ENCODE assay signal across 11 cellular contexts in genomic region chr12:6771091-6771495, GRCh38. TPM values are rescaled to one million over a fixed set of nuclear protein-coding genes. Genes with fewer than 3 reads are reported as not detected.
DNase-seq lines count a peak whose midpoint lies in the region; ATAC-seq and TF ChIP-seq lines count a peak whose summit lies in the region.
"Had no signal": no experiment of that assay in that cellular context is flagged by ENCODE, and none has a peak within 500 bp of the region (broad histone marks: within the 10 kb centered on the region; RNA-seq: fewer than 3 reads in every experiment).

No MANE protein-coding gene starts in this region.

- H3K36me3 Mint-ChIP-seq in activated naive CD4-positive, alpha-beta T cell treated with anti-CD3 and anti-CD28 coated beads for 36 hours (ENCODE audit: low read depth), result peaks cover 3% of the 10 kb centered on the region
- H3K36me3 Mint-ChIP-seq in WTC11 (peaks cover 13% of the 10 kb centered on the region), glutamatergic neuron (ENCODE audit: unreplicated experiment) (peaks cover 11% of the 10 kb centered on the region), type B pancreatic cell (peaks cover 21% of the 10 kb centered on the region)

- TF ChIP-seq CTCF in WTC11 (IDR thresholded peaks at IDR 0.05), result no peak
- no peak for TF ChIP-seq CTCF in glutamatergic neuron (IDR thresholded peaks at IDR 0.05; ENCODE audit: partially characterized antibody, unreplicated experiment)
- no peak for TF ChIP-seq CTCF in type B pancreatic cell (conservative IDR thresholded peaks at IDR 0.05)

- no peak for DNase-seq in activated naive CD4-positive, alpha-beta T cell treated with anti-CD3 and anti-CD28 coated beads for 36 hours
- no peak for DNase-seq in activated naive CD4-positive, alpha-beta T cell treated with anti-CD3 and anti-CD28 coated beads, Interleukin-2, amount 50 U/mL, for 16 hours
- DNase-seq in WTC11 (ENCODE audit: low spot score) (no peak), glutamatergic neuron (no peak), type B pancreatic cell (ENCODE audit: extremely low spot score, unreplicated experiment) (no peak), DMS 273 treated with DMSO at 0.1 percent for 48 hours (lab: John Stamatoyannopoulos, UW) (no peak)
- DNase-seq: activated CD8-positive, alpha-beta memory T cell treated with anti-CD3 and anti-CD28 coated beads for 24 hours; BE2C; NCI-H1105 had no signal

- peaks cover 59% of the 10 kb centered on the region for H3K4me1 Mint-ChIP-seq in activated naive CD4-positive, alpha-beta T cell treated with anti-CD3 and anti-CD28 coated beads for 36 hours (ENCODE audit: low read depth)
- H3K4me1 Mint-ChIP-seq in WTC11 (peaks cover 61% of the 10 kb centered on the region), glutamatergic neuron (ENCODE audit: low read depth, unreplicated experiment) (peaks cover 9% of the 10 kb centered on the region), type B pancreatic cell (ENCODE audit: unreplicated experiment) (peaks cover 29% of the 10 kb centered on the region)

- peak overlapping the region; percentile 88 for H3K27ac Mint-ChIP-seq in activated naive CD4-positive, alpha-beta T cell treated with anti-CD3 and anti-CD28 coated beads for 36 hours
- peak overlapping the region; percentile 76 for H3K27ac Mint-ChIP-seq in WTC11
- H3K27ac Mint-ChIP-seq in glutamatergic neuron (ENCODE audit: unreplicated experiment), result no peak overlapping the region
- peak overlapping the region; percentile 51 for H3K27ac Mint-ChIP-seq in type B pancreatic cell

- POLR2A ChIA-PET in WTC11 (lab: Charles Lee), result interaction anchor here (1.0 to 1.5 kb wide), 3 partner anchors 25 to 175 kb away, joined by 3 to 4 read pairs (median 3); no protein-coding TSS in a partner anchor

- H3K27me3 Mint-ChIP-seq in activated naive CD4-positive, alpha-beta T cell treated with anti-CD3 and anti-CD28 coated beads for 36 hours (ENCODE audit: low read depth), result peaks cover 14% of the 10 kb centered on the region
- H3K27me3 Mint-ChIP-seq in WTC11 (ENCODE audit: low read depth), result peaks cover 43% of the 10 kb centered on the region
- H3K27me3 Mint-ChIP-seq in glutamatergic neuron (ENCODE audit: unreplicated experiment), result peaks cover 37% of the 10 kb centered on the region
- H3K27me3 Mint-ChIP-seq in type B pancreatic cell, result peaks cover 53% of the 10 kb centered on the region

- intact Hi-C loops in activated naive CD4-positive, alpha-beta T cell treated with anti-CD3 and anti-CD28 coated beads for 36 hours (cut with micrococcal nuclease), result loop anchor here (1.0 to 5.0 kb wide), 2 partner anchors 9 to 186 kb away; no protein-coding TSS in a partner anchor

- no peaks in the 10 kb centered on the region for H3K9me3 Mint-ChIP-seq in activated naive CD4-positive, alpha-beta T cell treated with anti-CD3 and anti-CD28 coated beads for 36 hours
- H3K9me3 Mint-ChIP-seq in WTC11 (no peaks in the 10 kb centered on the region), glutamatergic neuron (ENCODE audit: unreplicated experiment) (peaks cover 33% of the 10 kb centered on the region), type B pancreatic cell (no peaks in the 10 kb centered on the region)

- no peak for ATAC-seq in WTC11
- no peak for ATAC-seq in HG03097 (IDR thresholded peaks at IDR 0.05; ENCODE audit: low FRiP score, unreplicated experiment)
- no peak for ATAC-seq in GM21447 (IDR thresholded peaks at IDR 0.05; ENCODE audit: unreplicated experiment)

- CTCF ChIA-PET in activated naive CD4-positive, alpha-beta T cell treated with anti-CD3 and anti-CD28 coated beads for 36 hours (lab: Charles Lee), result interaction anchor here (0.7 to 6.3 kb wide), 5 partner anchors 10 to 64 kb away, joined by 3 to 39 read pairs (median 7); partner anchors contain the start of genes CD4 and MLF2
- CTCF ChIA-PET in WTC11 (lab: Charles Lee), result interaction anchor here (1.1 to 10.5 kb wide), 7 partner anchors 7 to 233 kb away, joined by 3 to 234 read pairs (median 4); partner anchors contain the start of genes COPS7A, MLF2 and P3H3

- no peak overlapping the region for H3K4me3 Mint-ChIP-seq in activated naive CD4-positive, alpha-beta T cell treated with anti-CD3 and anti-CD28 coated beads for 36 hours
- H3K4me3 Mint-ChIP-seq in WTC11 (no peak overlapping the region), glutamatergic neuron (ENCODE audit: unreplicated experiment) (peak overlapping the region; percentile 42), type B pancreatic cell (peak overlapping the region; percentile 40)

TF ChIP-seq in WTC11, 78 proteins besides CTCF, POLR2A, EP300 and RAD21:
- TF ChIP-seq ELF4 (CRISPR knock-in tag; IDR thresholded peaks at IDR 0.05; ENCODE audit: low read depth) (no peak), ZNF671 (CRISPR knock-in tag; IDR thresholded peaks at IDR 0.05) (no peak), NR2C2 (CRISPR knock-in tag; IDR thresholded peaks at IDR 0.05) (no peak), SP1 (CRISPR knock-in tag; conservative IDR thresholded peaks at IDR 0.05) (no peak), MXD4 (CRISPR knock-in tag; IDR thresholded peaks at IDR 0.05; ENCODE audit: borderline replicate concordance) (no peak), ZNF532 (CRISPR knock-in tag; IDR thresholded peaks at IDR 0.05; ENCODE audit: borderline replicate concordance) (no peak)

RNA-seq across cellular contexts. Expression of gene LAG3, which starts 1.2 kb away (rescaled TPM):
- 10 to 100 TPM; 22.8 to 25.1 TPM for total RNA-seq in activated naive CD4-positive, alpha-beta T cell treated with anti-CD3 and anti-CD28 coated beads for 36 hours
- total RNA-seq in WTC11 (2021) (2.4 to 2.6 TPM (median 2.6 TPM) in 3 replicates), glutamatergic neuron (ENCODE audit: unreplicated experiment) (7.3 TPM), type B pancreatic cell (ENCODE audit: low replicate concordance) (0.52 and 2.6 TPM in 2 replicates)

RNA-seq across cellular contexts. Expression of gene PTMS, which starts 4.9 kb away (rescaled TPM):
- 10 to 100 TPM; 35.1 to 44.2 TPM for total RNA-seq in activated naive CD4-positive, alpha-beta T cell treated with anti-CD3 and anti-CD28 coated beads for 36 hours
- total RNA-seq in WTC11 (2021) (370 to 539 TPM (median 525 TPM) in 3 replicates), glutamatergic neuron (ENCODE audit: unreplicated experiment) (966 TPM), type B pancreatic cell (ENCODE audit: low replicate concordance) (191 and 395 TPM in 2 replicates)

RNA-seq across cellular contexts. Expression of gene MLF2, which starts 18.2 kb away (rescaled TPM):
- total RNA-seq in activated naive CD4-positive, alpha-beta T cell treated with anti-CD3 and anti-CD28 coated beads for 36 hours, result 100 to 1,000 TPM; 140 to 143 TPM
- total RNA-seq in WTC11 (2021) (226 to 236 TPM (median 229 TPM) in 3 replicates), glutamatergic neuron (ENCODE audit: unreplicated experiment) (228 TPM), type B pancreatic cell (ENCODE audit: low replicate concordance) (187 and 371 TPM in 2 replicates)

RNA-seq across cellular contexts. Expression of gene CD4, which starts 18.2 kb away (rescaled TPM):
- total RNA-seq in activated naive CD4-positive, alpha-beta T cell treated with anti-CD3 and anti-CD28 coated beads for 36 hours, result 100 to 1,000 TPM; 155 to 161 TPM
- 2.5 to 3.3 TPM (median 2.7 TPM) in 3 replicates for total RNA-seq in WTC11 (2021)
- 0.17 TPM for total RNA-seq in glutamatergic neuron (ENCODE audit: unreplicated experiment)
- total RNA-seq in type B pancreatic cell (ENCODE audit: low replicate concordance), result 0.64 and 0.65 TPM in 2 replicates

RNA-seq across cellular contexts. Expression of gene COPS7A, which starts 47.2 kb away (rescaled TPM):
- 10 to 100 TPM; 43.0 to 47.8 TPM for total RNA-seq in activated naive CD4-positive, alpha-beta T cell treated with anti-CD3 and anti-CD28 coated beads for 36 hours
- 41.2 to 43.8 TPM (median 41.4 TPM) in 3 replicates for total RNA-seq in WTC11 (2021)
- total RNA-seq in glutamatergic neuron (ENCODE audit: unreplicated experiment), result 25.9 TPM
- 35.4 and 94.5 TPM in 2 replicates for total RNA-seq in type B pancreatic cell (ENCODE audit: low replicate concordance)

Comparison
In these comparisons a context has a peak if more than half of its experiments do, and no peak if none do; other contexts are left out.
1. H3K4me3 Mint-ChIP-seq: peak in glutamatergic neuron (single experiment) and type B pancreatic cell (single experiment); none in activated naive CD4-positive, alpha-beta T cell treated with anti-CD3 and anti-CD28 coated beads for 36 hours (single experiment) and WTC11 (single experiment).